ENCODE assay signal across 19 cellular contexts in the genomic region with DNA sequence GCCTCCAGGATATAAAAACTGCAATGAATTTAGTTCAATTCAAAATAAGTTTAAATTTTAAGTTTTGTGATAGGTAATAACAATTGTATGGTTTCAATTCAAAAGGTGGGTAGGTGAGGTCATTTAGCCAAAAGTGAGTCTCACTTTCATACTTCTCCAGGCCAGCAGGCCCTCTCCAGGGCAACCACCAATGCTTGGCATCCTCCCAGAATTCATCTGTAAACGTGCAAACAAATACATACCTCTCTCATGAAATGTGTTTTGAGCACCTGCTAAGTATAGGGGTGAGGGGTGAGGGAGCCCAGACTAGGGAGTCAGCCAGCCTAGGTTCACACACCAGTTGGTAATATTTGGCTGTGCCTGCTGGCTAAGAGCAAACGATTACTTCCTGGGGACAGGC. TPM values are rescaled to one million over a fixed set of nuclear protein-coding genes. Genes with fewer than 3 reads are reported as not detected.
DNase-seq lines count a peak whose midpoint lies in the region; ATAC-seq and TF ChIP-seq lines count a peak whose summit lies in the region.
"Had no signal": no experiment of that assay in that cellular context is flagged by ENCODE, and none has a peak within 500 bp of the region (broad histone marks: within the 10 kb centered on the region; RNA-seq: fewer than 3 reads in every experiment).

No MANE protein-coding gene starts in this region.

- TF ChIP-seq CTCF in sigmoid colon (IDR thresholded peaks at IDR 0.05) (no peak), A673 (conservative IDR thresholded peaks at IDR 0.05; ENCODE audit: low read depth, low read length) (no peak)

- no peak for TF ChIP-seq POLR2A in sigmoid colon (IDR thresholded peaks at IDR 0.05)

- peaks cover 2% of the 10 kb centered on the region for H3K9me3 Mint-ChIP-seq in activated CD4-positive, alpha-beta memory T cell treated with anti-CD3 and anti-CD28 coated beads, Interleukin-2, amount 10 ng/mL, durations not matched to agents 7 days and 5 days
- H3K9me3 Mint-ChIP-seq: activated T-helper 2 cell treated with anti-CD3 and anti-CD28 coated beads, Interferon-gamma antibody, Interleukin-2, Interleukin-4, amounts not matched to agents 10 μg/mL and 5 μg/mL and 100 μg/mL, durations not matched to agents 14 hours and 24 hours and 36 hours; CD4-positive, alpha-beta T cell; HFFc6 had no signal

- peaks cover 2% of the 10 kb centered on the region for H3K36me3 Mint-ChIP-seq in activated CD4-positive, alpha-beta memory T cell treated with anti-CD3 and anti-CD28 coated beads, Interleukin-2, amount 10 ng/mL, durations not matched to agents 7 days and 5 days (ENCODE audit: low read depth)

- peaks cover 17% of the 10 kb centered on the region for H3K4me1 Mint-ChIP-seq in activated CD4-positive, alpha-beta memory T cell treated with anti-CD3 and anti-CD28 coated beads, Interleukin-2, amount 10 ng/mL, durations not matched to agents 7 days and 5 days

- TF ChIP-seq EP300 in sigmoid colon (IDR thresholded peaks at IDR 0.05): no peak

- H3K4me3 ChIP-seq in sigmoid colon (no peak overlapping the region), A673 (ENCODE audit: low read depth, low read length, poor library complexity, severe bottlenecking) (no peak overlapping the region)
- H3K4me3 ChIP-seq: esophagus squamous epithelium, left ventricle myocardium inferior, right lobe of liver had no signal

- peaks cover 3% of the 10 kb centered on the region for H3K27me3 Mint-ChIP-seq in activated CD4-positive, alpha-beta memory T cell treated with anti-CD3 and anti-CD28 coated beads, Interleukin-2, amount 10 ng/mL, durations not matched to agents 7 days and 5 days

- H3K4me3 Mint-ChIP-seq in activated CD4-positive, alpha-beta memory T cell treated with anti-CD3 and anti-CD28 coated beads, Interleukin-2, amount 10 ng/mL, durations not matched to agents 7 days and 5 days: no peak overlapping the region
- H3K4me3 Mint-ChIP-seq: CD4-positive, alpha-beta T cell; HFFc6; T-helper 17 cell had no signal

- peaks cover 0 to 17% (median 5%) of the 10 kb centered on the region in 3 donors for H3K27me3 ChIP-seq in sigmoid colon
- H3K27me3 ChIP-seq in A673 (replicated peaks; ENCODE audit: insufficient read depth, low read depth, low read length, poor library complexity): no peaks in the 10 kb centered on the region
- H3K27me3 ChIP-seq: right lobe of liver had no signal

- POLR2A ChIA-PET in activated CD4-positive, alpha-beta memory T cell treated with anti-CD3 and anti-CD28 coated beads, Interleukin-2, amount 10 ng/mL, durations not matched to agents 7 days and 5 days (lab: Charles Lee): interaction anchor here (2.2 kb wide), 1 partner anchor 22 kb away, joined by 6 read pairs; a partner anchor contains a TSS
- POLR2A ChIA-PET in A673 (lab: Charles Lee; ENCODE audit: low non-redundant PET): no interaction called here

- peak; percentile 20 for DNase-seq in NCI-H748 (lab: John Stamatoyannopoulos, UW; ENCODE audit: unreplicated experiment)
- no peak for DNase-seq in NCI-H748 treated with DMSO at 0.1 percent for 48 hours (lab: John Stamatoyannopoulos, UW)
- peak; percentile 7 for DNase-seq in NCI-H510A (lab: John Stamatoyannopoulos, UW)
- no peak for DNase-seq in activated CD4-positive, alpha-beta memory T cell treated with anti-CD3 and anti-CD28 coated beads, Interleukin-2, amount 10 ng/mL, durations not matched to agents 7 days and 5 days
- DNase-seq in stimulated activated naive CD4-positive, alpha-beta T cell (lab: John Stamatoyannopoulos, UW): no peak
- no peak for DNase-seq in sigmoid colon
- no peak for DNase-seq in A673 (ENCODE audit: low spot score)
- DNase-seq: activated CD4-positive, CD25-positive, alpha-beta regulatory T cell; CD4-positive, alpha-beta T cell; esophagus squamous epithelium; HFFc6; left ventricle myocardium inferior; NCI-H226; right lobe of liver; SIG-M5; stimulated activated CD4-positive, alpha-beta T cell treated with anti-CD3 and anti-CD28 coated beads, Interleukin-1b, Interleukin-23, amount 100 ng/mL, for 48 hours; T-helper 17 cell had no signal

- H3K9me3 ChIP-seq in sigmoid colon: no peaks in the 10 kb centered on the region
- no peaks in the 10 kb centered on the region for H3K9me3 ChIP-seq in A673 (ENCODE audit: low read depth, low read length, poor library complexity, severe bottlenecking)
- H3K9me3 ChIP-seq: esophagus squamous epithelium, right lobe of liver had no signal

- H3K36me3 ChIP-seq in sigmoid colon (no peaks in the 10 kb centered on the region), A673 (ENCODE audit: insufficient read depth, low read length, poor library complexity, severe bottlenecking) (no peaks in the 10 kb centered on the region)
- H3K36me3 ChIP-seq: esophagus squamous epithelium, left ventricle myocardium inferior, right lobe of liver had no signal

- peak; percentile 57 for ATAC-seq in HG03439 (IDR thresholded peaks at IDR 0.05; ENCODE audit: unreplicated experiment)
- ATAC-seq: T-helper 17 cell had no signal

- H3K27ac ChIP-seq in sigmoid colon: no peak overlapping the region
- H3K27ac ChIP-seq in A673 (ENCODE audit: low read depth, low read length, poor library complexity, severe bottlenecking): no peak overlapping the region
- H3K27ac ChIP-seq: esophagus squamous epithelium, left ventricle myocardium inferior, right lobe of liver had no signal

- 13 to 47% methylated on average over 2 of the region's 2 CpGs for WGBS in sigmoid colon, 2 donors

- BruUV-seq in A673 (replicated peaks; lab: Mats Ljungman, UMichigan): no TSS peak

- no peak overlapping the region for H3K27ac Mint-ChIP-seq in activated CD4-positive, alpha-beta memory T cell treated with anti-CD3 and anti-CD28 coated beads, Interleukin-2, amount 10 ng/mL, durations not matched to agents 7 days and 5 days
- H3K27ac Mint-ChIP-seq: activated T-helper 2 cell treated with anti-CD3 and anti-CD28 coated beads, Interferon-gamma antibody, Interleukin-2, Interleukin-4, amounts not matched to agents 10 μg/mL and 5 μg/mL and 100 μg/mL, durations not matched to agents 14 hours and 24 hours and 36 hours; CD4-positive, alpha-beta T cell; HFFc6; T-helper 17 cell had no signal

- no peaks in the 10 kb centered on the region for H3K4me1 ChIP-seq in sigmoid colon
- H3K4me1 ChIP-seq in A673 (ENCODE audit: insufficient read depth, low read length, poor library complexity, severe bottlenecking): no peaks in the 10 kb centered on the region
- H3K4me1 ChIP-seq: esophagus squamous epithelium, right lobe of liver had no signal

- intact Hi-C loops in sigmoid colon (cut with DNase I): no loop called here
- intact Hi-C loops in A673 (cut with micrococcal nuclease; ENCODE audit: unreplicated experiment): no loop called here

- CTCF ChIA-PET in activated CD4-positive, alpha-beta memory T cell treated with anti-CD3 and anti-CD28 coated beads, Interleukin-2, amount 10 ng/mL, durations not matched to agents 7 days and 5 days (lab: Charles Lee): interaction anchor here (1.0 to 7.8 kb wide), 3 partner anchors 12 to 80 kb away, joined by 3 to 93 read pairs (median 42); a partner anchor contains a TSS
- CTCF ChIA-PET in A673 (lab: Charles Lee): no interaction called here

RNA-seq across cellular contexts. Expression of a gene that starts 22.0 kb away (rescaled TPM):
- total RNA-seq in activated CD4-positive, alpha-beta memory T cell treated with anti-CD3 and anti-CD28 coated beads, Interleukin-2, amount 10 ng/mL, durations not matched to agents 7 days and 5 days: 10 to 100 TPM; 19.4 to 19.7 TPM
- 10 to 100 TPM; 29.1 to 41.3 (median 38.0) TPM for total RNA-seq in sigmoid colon
- 10 to 100 TPM in 1 of 3 donors, 1 to 10 TPM in 2; 7.2 to 10.5 (median 7.2) TPM for polyA plus RNA-seq in sigmoid colon
- total RNA-seq in A673 (2021): 31.2 and 35.2 TPM in 2 replicates

RNA-seq across cellular contexts. Expression of a gene that starts 55.9 kb away (rescaled TPM):
- total RNA-seq in activated CD4-positive, alpha-beta memory T cell treated with anti-CD3 and anti-CD28 coated beads, Interleukin-2, amount 10 ng/mL, durations not matched to agents 7 days and 5 days: 10 to 100 TPM; 34.6 to 35.0 TPM
- 10 to 100 TPM; 25.8 to 44.5 (median 33.1) TPM for total RNA-seq in sigmoid colon
- polyA plus RNA-seq in sigmoid colon: 10 to 100 TPM; 45.0 to 86.1 (median 73.8) TPM
- 75.5 and 91.3 TPM in 2 replicates for total RNA-seq in A673 (2021)

Comparison
In these comparisons a context has a peak if more than half of its experiments do, and no peak if none do; other contexts are left out.
1. DNase-seq: peak in NCI-H748 (single experiment) and NCI-H510A (single experiment); none in NCI-H748 treated with DMSO at 0.1 percent for 48 hours (single experiment), activated CD4-positive, alpha-beta memory T cell treated with anti-CD3 and anti-CD28 coated beads, Interleukin-2, amount 10 ng/mL, durations not matched to agents 7 days and 5 days (single experiment), stimulated activated naive CD4-positive, alpha-beta T cell (0 of 6), sigmoid colon (single experiment) and A673 (single experiment).